22 cellular contexts compared by ENCODE assay signal in the genomic region with DNA sequence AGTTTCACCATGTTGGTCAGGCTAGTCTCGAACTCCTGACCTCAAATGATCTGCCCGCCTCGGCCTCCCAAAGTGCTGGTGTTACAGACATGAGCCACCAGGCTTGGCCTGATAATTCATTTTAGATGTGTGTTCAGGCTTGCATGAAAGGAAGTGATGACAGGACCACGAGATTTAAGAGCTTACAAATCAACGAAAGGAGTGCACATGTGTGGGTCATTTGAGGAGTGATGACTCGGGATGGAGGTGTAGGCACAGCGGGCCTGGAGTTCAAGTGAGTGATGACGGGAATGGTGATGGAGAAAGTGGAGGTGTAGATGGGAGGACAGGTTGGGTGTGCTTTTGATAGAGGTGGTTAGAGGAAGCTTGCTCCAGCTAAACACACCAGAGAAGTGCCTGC.
A peak's percentile ranks its signal among the peaks of the same experiment; 100 is the strongest.
DNase-seq lines count a peak whose midpoint lies in the region; ATAC-seq, FAIRE-seq and TF ChIP-seq lines count a peak whose summit lies in the region.
"Had no signal": no experiment of that assay in that cellular context is flagged by ENCODE, and none has a peak within 500 bp of the region (broad histone marks: within the 10 kb centered on the region; RNA-seq: fewer than 3 reads in every experiment).

No MANE protein-coding gene starts in this region.

- FAIRE-seq in urothelium cell line (lab: Jason Lieb, UNC): peak; percentile 44
- FAIRE-seq: A204.1, G401.6, GM12891 had no signal

- DNase-seq in Daoy (ENCODE audit: low read depth): peak; percentile 44
- DNase-seq in HT1080 (ENCODE audit: low read depth): peak; percentile 48
- no peak for DNase-seq in urothelium cell line (ENCODE audit: low spot score)
- no peak for DNase-seq in HT-29 (ENCODE audit: low spot score)
- DNase-seq: 8988T; ACHN; BE2C; C1 segment of cervical spinal cord; CD4-positive, alpha-beta memory T cell; CD4-positive, CD25-positive, alpha-beta regulatory T cell; CD8-positive, alpha-beta memory T cell; COR-L47; DMS 273 treated with DMSO at 0.1 percent for 48 hours; DMS153; DMS53; DMS79; DND-41; GF-D8 had no signal

- no peak for ATAC-seq in SK-N-SH treated with all-trans-retinoic acid at 6 μM for 48 hours

TF ChIP-seq in SK-N-SH treated with all-trans-retinoic acid at 6 μM for 48 hours, 23 proteins besides CTCF, POLR2A, EP300 and RAD21:
- TF ChIP-seq TOX (CRISPR knock-in tag; IDR thresholded peaks at IDR 0.05; ENCODE audit: borderline replicate concordance): no peak
- no peak for TF ChIP-seq ZFP3 (CRISPR knock-in tag; IDR thresholded peaks at IDR 0.05)
- TF ChIP-seq, protein P1, sequence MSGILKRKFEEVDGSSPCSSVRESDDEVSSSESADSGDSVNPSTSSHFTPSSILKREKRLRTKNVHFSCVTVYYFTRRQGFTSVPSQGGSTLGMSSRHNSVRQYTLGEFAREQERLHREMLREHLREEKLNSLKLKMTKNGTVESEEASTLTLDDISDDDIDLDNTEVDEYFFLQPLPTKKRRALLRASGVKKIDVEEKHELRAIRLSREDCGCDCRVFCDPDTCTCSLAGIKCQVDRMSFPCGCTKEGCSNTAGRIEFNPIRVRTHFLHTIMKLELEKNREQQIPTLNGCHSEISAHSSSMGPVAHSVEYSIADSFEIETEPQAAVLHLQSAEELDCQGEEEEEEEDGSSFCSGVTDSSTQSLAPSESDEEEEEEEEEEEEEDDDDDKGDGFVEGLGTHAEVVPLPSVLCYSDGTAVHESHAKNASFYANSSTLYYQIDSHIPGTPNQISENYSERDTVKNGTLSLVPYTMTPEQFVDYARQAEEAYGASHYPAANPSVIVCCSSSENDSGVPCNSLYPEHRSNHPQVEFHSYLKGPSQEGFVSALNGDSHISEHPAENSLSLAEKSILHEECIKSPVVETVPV (CRISPR knock-in tag; IDR thresholded peaks at IDR 0.05): no peak
- no peak for TF ChIP-seq ESRRG (CRISPR knock-in tag; IDR thresholded peaks at IDR 0.05)
- no peak for TF ChIP-seq GLIS3 (CRISPR knock-in tag; IDR thresholded peaks at IDR 0.05)
- no peak for TF ChIP-seq POU6F1 (CRISPR knock-in tag; IDR thresholded peaks at IDR 0.05; ENCODE audit: borderline replicate concordance, low read depth)
- TF ChIP-seq TSHZ2 (CRISPR knock-in tag; IDR thresholded peaks at IDR 0.05): no peak
- no peak for TF ChIP-seq ARNTL (CRISPR knock-in tag; IDR thresholded peaks at IDR 0.05; ENCODE audit: borderline replicate concordance, low read depth)
- TF ChIP-seq ISL1 (CRISPR knock-in tag; IDR thresholded peaks at IDR 0.05): no peak
- TF ChIP-seq ZNF70 (CRISPR knock-in tag; IDR thresholded peaks at IDR 0.05): no peak
- TF ChIP-seq CSDC2 (CRISPR knock-in tag; IDR thresholded peaks at IDR 0.05): no peak
- no peak for TF ChIP-seq RARB (CRISPR knock-in tag; IDR thresholded peaks at IDR 0.05)
- no peak for TF ChIP-seq PPARA (CRISPR knock-in tag; IDR thresholded peaks at IDR 0.05; ENCODE audit: borderline replicate concordance)
- no peak for TF ChIP-seq OSR1 (CRISPR knock-in tag; IDR thresholded peaks at IDR 0.05)
- no peak for TF ChIP-seq ZFP30 (CRISPR knock-in tag; IDR thresholded peaks at IDR 0.05)
- TF ChIP-seq PATZ1 (CRISPR knock-in tag; IDR thresholded peaks at IDR 0.05; ENCODE audit: borderline replicate concordance): no peak

Comparison
In these comparisons a context has a peak if more than half of its experiments do, and no peak if none do; other contexts are left out.
1. DNase-seq: peak in Daoy (single experiment) and HT1080 (single experiment); none in urothelium cell line (single experiment) and HT-29 (single experiment).